1 cellular context compared by ENCODE assay signal in genomic region chr2:43005975-43006833, GRCh38.
TF ChIP-seq lines count a peak whose summit lies in the region.

No MANE protein-coding gene starts in this region.

TF ChIP-seq in HepG2, 621 proteins besides CTCF, POLR2A, EP300 and RAD21 (continued from another document and continues in another):
- TF ChIP-seq ZNF232 (CRISPR knock-in tag; IDR thresholded peaks at IDR 0.05; ENCODE audit: borderline replicate concordance) (0 out of 2 replicates have a peak, but pooled peaks have one; percentile 3), NFKB2 (CRISPR knock-in tag; IDR thresholded peaks at IDR 0.05; ENCODE audit: borderline replicate concordance) (no peak), CSRNP2 (CRISPR knock-in tag; conservative IDR thresholded peaks at IDR 0.05; ENCODE audit: low read depth) (no peak), ZNF670 (CRISPR knock-in tag; IDR thresholded peaks at IDR 0.05; ENCODE audit: borderline replicate concordance) (no peak), ARID3A (IDR thresholded peaks at IDR 0.05; ENCODE audit: low read depth, low read length) (no peak), HNRNPL (IDR thresholded peaks at IDR 0.05; ENCODE audit: low read depth, low read length) (peak; percentile 88), ZNF552 (CRISPR knock-in tag; IDR thresholded peaks at IDR 0.05; ENCODE audit: borderline replicate concordance) (0 out of 2 replicates have a peak, but pooled peaks have one; percentile 15), SMARCE1 (IDR thresholded peaks at IDR 0.05; ENCODE audit: borderline replicate concordance) (no peak), KLF12 (CRISPR knock-in tag; IDR thresholded peaks at IDR 0.05; ENCODE audit: borderline replicate concordance) (no peak), ZSCAN30 (CRISPR knock-in tag; IDR thresholded peaks at IDR 0.05) (no peak), RFX5 (IDR thresholded peaks at IDR 0.05; ENCODE audit: low read depth, low read length) (no peak), ZNF44 (CRISPR knock-in tag; IDR thresholded peaks at IDR 0.05) (peak; percentile 93; the same call in 1 of the 2 replicates), ZNF333 (CRISPR knock-in tag; IDR thresholded peaks at IDR 0.05; ENCODE audit: borderline replicate concordance) (0 out of 2 replicates have a peak, but pooled peaks have one; percentile 45), ZNF761 (CRISPR knock-in tag; conservative IDR thresholded peaks at IDR 0.05) (no peak), ZFP37 (CRISPR knock-in tag; IDR thresholded peaks at IDR 0.05; ENCODE audit: borderline replicate concordance) (no peak), SCMH1 (CRISPR knock-in tag; IDR thresholded peaks at IDR 0.05; ENCODE audit: borderline replicate concordance) (no peak), KDM5A (IDR thresholded peaks at IDR 0.05; ENCODE audit: borderline replicate concordance, low read length) (no peak), ZBTB4 (CRISPR knock-in tag; IDR thresholded peaks at IDR 0.05; ENCODE audit: borderline replicate concordance) (0 out of 2 replicates have a peak, but pooled peaks have one; percentile 16), ZNF513 (CRISPR knock-in tag; conservative IDR thresholded peaks at IDR 0.05) (no peak), ZBTB34 (CRISPR knock-in tag; IDR thresholded peaks at IDR 0.05) (0 out of 2 replicates have a peak, but pooled peaks have one; percentile 34), MED8 (CRISPR knock-in tag; IDR thresholded peaks at IDR 0.05; ENCODE audit: insufficient replicate concordance) (no peak), ZNF850 (CRISPR knock-in tag; conservative IDR thresholded peaks at IDR 0.05) (no peak), ZNF572 (CRISPR knock-in tag; IDR thresholded peaks at IDR 0.05) (peak; percentile 47; the same call in 1 of the 2 replicates), TCF7L2 (IDR thresholded peaks at IDR 0.05; ENCODE audit: low read depth, low read length) (no peak), PAX8 (CRISPR knock-in tag; IDR thresholded peaks at IDR 0.05; ENCODE audit: borderline replicate concordance) (no peak), ZNF75D (CRISPR knock-in tag; IDR thresholded peaks at IDR 0.05; ENCODE audit: borderline replicate concordance) (no peak), ZNF878 (CRISPR knock-in tag; IDR thresholded peaks at IDR 0.05) (no peak), HNRNPLL (IDR thresholded peaks at IDR 0.05; ENCODE audit: low read depth, low read length, poor library complexity, severe bottlenecking) (no peak), ZNF616 (CRISPR knock-in tag; IDR thresholded peaks at IDR 0.05; ENCODE audit: low read depth) (peak; percentile 25; the same call in 1 of the 2 replicates), BORCS8-MEF2B (CRISPR knock-in tag; IDR thresholded peaks at IDR 0.05) (no peak; the same call in 1 of the 2 replicates), RBM22 (optimal IDR thresholded peaks at IDR 0.05; ENCODE audit: low read length) (peak; percentile 59), ZKSCAN8 (CRISPR knock-in tag; IDR thresholded peaks at IDR 0.05; ENCODE audit: borderline replicate concordance) (no peak), TCF12 (IDR thresholded peaks at IDR 0.05) (no peak), TCF12 (CRISPR knock-in tag; IDR thresholded peaks at IDR 0.05) (no peak), ZNF747 (CRISPR knock-in tag; IDR thresholded peaks at IDR 0.05; ENCODE audit: borderline replicate concordance) (no peak), KAT2B (IDR thresholded peaks at IDR 0.05; ENCODE audit: borderline replicate concordance, low read depth, low read length) (no peak), NFKBIZ (CRISPR knock-in tag; IDR thresholded peaks at IDR 0.05) (no peak), ZNF7 (CRISPR knock-in tag; IDR thresholded peaks at IDR 0.05) (no peak), ATM (IDR thresholded peaks at IDR 0.05; ENCODE audit: borderline replicate concordance) (no peak), MEF2D (CRISPR knock-in tag; IDR thresholded peaks at IDR 0.05) (no peak), PBX2 (CRISPR knock-in tag; IDR thresholded peaks at IDR 0.05) (no peak), HDAC2 (CRISPR knock-in tag; IDR thresholded peaks at IDR 0.05) (no peak), AKNA (CRISPR knock-in tag; IDR thresholded peaks at IDR 0.05; ENCODE audit: borderline replicate concordance) (no peak), PHF8 (CRISPR knock-in tag; IDR thresholded peaks at IDR 0.05) (no peak), RXRB (CRISPR knock-in tag; IDR thresholded peaks at IDR 0.05; ENCODE audit: borderline replicate concordance) (no peak), ZNF512 (CRISPR knock-in tag; IDR thresholded peaks at IDR 0.05) (no peak), ZNF33B (CRISPR knock-in tag; IDR thresholded peaks at IDR 0.05) (peak; percentile 73; the same call in 1 of the 2 replicates)
